Comparison of ENCODE assay signal across 8 cellular contexts in genomic region chr6:70956451-70957283, GRCh38. TPM values are rescaled to one million over a fixed set of nuclear protein-coding genes. Genes with fewer than 3 reads are reported as not detected.
DNase-seq lines count a peak whose midpoint lies in the region; ATAC-seq and TF ChIP-seq lines count a peak whose summit lies in the region.

TSS of gene B3GAT2 (minus strand) at chr6:70957060. CDS start at chr6:70956429, 631 bp downstream.

- H3K27ac Mint-ChIP-seq in memory B cell = peak within 1 kb of the TSS; percentile 58

- no peak for TF ChIP-seq CTCF in tibial nerve (IDR thresholded peaks at IDR 0.05)

- peak within 1 kb of the TSS; percentile 82 for H3K4me3 Mint-ChIP-seq in memory B cell

- H3K4me3 ChIP-seq in ectodermal cell (ENCODE audit: insufficient read depth, low read depth, low read length) (peak within 1 kb of the TSS; percentile 56), tibial nerve (peak within 1 kb of the TSS; percentile 23 to 68 (median 50))

- no peaks in the 10 kb centered on the region for H3K9me3 ChIP-seq in ectodermal cell (ENCODE audit: control insufficient read depth, low read length)
- no peaks in the 10 kb centered on the region for H3K9me3 ChIP-seq in tibial nerve

- DNase-seq in NCI-H748 (lab: John Stamatoyannopoulos, UW; ENCODE audit: unreplicated experiment) = peak; percentile 74
- DNase-seq in NCI-H748 treated with DMSO at 0.1 percent for 48 hours (lab: John Stamatoyannopoulos, UW) = no peak
- DNase-seq in SK-N-DZ (ENCODE audit: low spot score) = peak; percentile 77
- DNase-seq in memory B cell (ENCODE audit: low spot score in 2 of 2) = peak in 1 of 2 donors; percentile 27
- no peak for DNase-seq in tibial nerve (ENCODE audit: low spot score in 2 of 2)
- no peak for DNase-seq in LoVo (ENCODE audit: low spot score)

- peaks cover 17% of the 10 kb centered on the region for H3K27me3 Mint-ChIP-seq in memory B cell

- TF ChIP-seq EP300 in tibial nerve (IDR thresholded peaks at IDR 0.05) = no peak

- WGBS in ectodermal cell, 2 experiments = 1% methylated on average over 83 of the region's 83 CpGs
- WGBS in tibial nerve, 2 donors = 1% methylated on average over 46 to 56 of the region's 83 CpGs

- no peaks in the 10 kb centered on the region for H3K36me3 Mint-ChIP-seq in memory B cell

- H3K36me3 ChIP-seq in ectodermal cell (ENCODE audit: control insufficient read depth, insufficient read depth, low read length) (no peaks in the 10 kb centered on the region), tibial nerve (no peaks in the 10 kb centered on the region)

- peaks cover 75% of the 10 kb centered on the region for H3K27me3 ChIP-seq in ectodermal cell (ENCODE audit: control insufficient read depth, insufficient read depth, low read length, poor library complexity, severe bottlenecking)
- H3K27me3 ChIP-seq in tibial nerve = peaks cover 0 to 46% of the 10 kb centered on the region in 2 donors

- H3K4me1 Mint-ChIP-seq in memory B cell = peaks cover 11% of the 10 kb centered on the region

- no peak for TF ChIP-seq POLR2A in tibial nerve (IDR thresholded peaks at IDR 0.05)

- H3K9me3 Mint-ChIP-seq in memory B cell = no peaks in the 10 kb centered on the region

- H3K27ac ChIP-seq in ectodermal cell (ENCODE audit: insufficient read depth, low read depth, low read length, poor library complexity, severe bottlenecking) (no peak within 1 kb of the TSS), tibial nerve (no peak within 1 kb of the TSS)

- no peaks in the 10 kb centered on the region for H3K4me1 ChIP-seq in ectodermal cell (ENCODE audit: control insufficient read depth, insufficient read depth, low read length)
- H3K4me1 ChIP-seq in tibial nerve = peaks cover 0 to 28% (median 20%) of the 10 kb centered on the region in 4 donors

- ATAC-seq in HG02642 (IDR thresholded peaks at IDR 0.05; ENCODE audit: poor library complexity, unreplicated experiment) (peak; percentile 14), memory B cell (ENCODE audit: low read depth) (peak; percentile 11)

RNA-seq across cellular contexts. Expression of gene B3GAT2, which starts in this region (rescaled TPM):
- 36.4 and 38.2 TPM in 2 replicates for polyA plus RNA-seq in SK-N-DZ (2014; cell fraction: cytosol; rRNA removed)
- 52.2 and 56.1 TPM in 2 replicates for polyA plus RNA-seq in SK-N-DZ (2014; cell fraction: nucleus; rRNA removed)
- polyA plus RNA-seq in ectodermal cell (2013, experiment 1 of 4) = 0.63 TPM
- 0.50 TPM for polyA plus RNA-seq in ectodermal cell (2013, experiment 2 of 4)
- polyA plus RNA-seq in ectodermal cell (2013, experiment 3 of 4) = 0.43 TPM
- polyA plus RNA-seq in ectodermal cell (2013, experiment 4 of 4) = 0.53 TPM
- total RNA-seq in tibial nerve = under 1 TPM in 1 of 4 donors, not detected in 3; 0.30 TPM

Comparison
In these comparisons a context has a peak if more than half of its experiments do, and no peak if none do; other contexts are left out.
1. DNase-seq: peak in NCI-H748 (single experiment) and SK-N-DZ (single experiment); none in NCI-H748 treated with DMSO at 0.1 percent for 48 hours (single experiment), tibial nerve (0 of 2) and LoVo (single experiment).